Comparison of ENCODE assay signal across 1 cellular context in genomic region chr12:52925717-52926595, GRCh38.
TF ChIP-seq lines count a peak whose summit lies in the region.

No MANE protein-coding gene starts in this region.

TF ChIP-seq in HepG2, 621 proteins besides CTCF, POLR2A, EP300 and RAD21 (continued from another document and continues in another):
- peak; percentile 76; the same call in 1 of the 2 replicates for TF ChIP-seq SKIL (CRISPR knock-in tag; IDR thresholded peaks at IDR 0.05; ENCODE audit: borderline replicate concordance)
- no peak for TF ChIP-seq EHMT2 (IDR thresholded peaks at IDR 0.05; ENCODE audit: borderline replicate concordance, low read depth, low read length)
- no peak for TF ChIP-seq KAT2B (IDR thresholded peaks at IDR 0.05; ENCODE audit: borderline replicate concordance, low read depth, low read length)
- no peak for TF ChIP-seq MAFF (IDR thresholded peaks at IDR 0.05; ENCODE audit: low read depth, low read length)
- TF ChIP-seq ZNF333 (CRISPR knock-in tag; IDR thresholded peaks at IDR 0.05; ENCODE audit: borderline replicate concordance): no peak
- TF ChIP-seq ARID4A (CRISPR knock-in tag; IDR thresholded peaks at IDR 0.05; ENCODE audit: borderline replicate concordance): no peak
- TF ChIP-seq KDM5A (IDR thresholded peaks at IDR 0.05; ENCODE audit: borderline replicate concordance, low read length): no peak; the same call in 1 of the 2 replicates
- no peak for TF ChIP-seq ARNT2 (CRISPR knock-in tag; IDR thresholded peaks at IDR 0.05; ENCODE audit: low read depth)
- TF ChIP-seq, protein P1, sequence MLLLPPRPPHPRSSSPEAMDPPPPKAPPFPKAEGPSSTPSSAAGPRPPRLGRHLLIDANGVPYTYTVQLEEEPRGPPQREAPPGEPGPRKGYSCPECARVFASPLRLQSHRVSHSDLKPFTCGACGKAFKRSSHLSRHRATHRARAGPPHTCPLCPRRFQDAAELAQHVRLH (CRISPR knock-in tag; IDR thresholded peaks at IDR 0.05; ENCODE audit: borderline replicate concordance, low read depth): no peak
- TF ChIP-seq, protein P2, sequence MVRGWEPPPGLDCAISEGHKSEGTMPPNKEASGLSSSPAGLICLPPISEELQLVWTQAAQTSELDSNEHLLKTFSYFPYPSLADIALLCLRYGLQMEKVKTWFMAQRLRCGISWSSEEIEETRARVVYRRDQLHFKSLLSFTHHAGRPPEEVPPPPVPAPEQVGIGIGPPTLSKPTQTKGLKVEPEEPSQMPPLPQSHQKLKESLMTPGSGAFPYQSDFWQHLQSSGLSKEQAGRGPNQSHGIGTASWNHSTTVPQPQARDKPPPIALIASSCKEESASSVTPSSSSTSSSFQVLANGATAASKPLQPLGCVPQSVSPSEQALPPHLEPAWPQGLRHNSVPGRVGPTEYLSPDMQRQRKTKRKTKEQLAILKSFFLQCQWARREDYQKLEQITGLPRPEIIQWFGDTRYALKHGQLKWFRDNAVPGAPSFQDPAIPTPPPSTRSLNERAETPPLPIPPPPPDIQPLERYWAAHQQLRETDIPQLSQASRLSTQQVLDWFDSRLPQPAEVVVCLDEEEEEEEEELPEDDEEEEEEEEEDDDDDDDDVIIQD (CRISPR knock-in tag; IDR thresholded peaks at IDR 0.05; ENCODE audit: low read depth): no peak
- TF ChIP-seq FOXA1 (IDR thresholded peaks at IDR 0.05): no peak
- peak; percentile 65 for TF ChIP-seq FOXA1 (CRISPR knock-in tag; IDR thresholded peaks at IDR 0.05)
- TF ChIP-seq MTERF4 (CRISPR knock-in tag; IDR thresholded peaks at IDR 0.05): peak; percentile 43; the same call in 1 of the 2 replicates
- TF ChIP-seq NFYB (CRISPR knock-in tag; IDR thresholded peaks at IDR 0.05): no peak
- no peak for TF ChIP-seq SMAD9 (CRISPR knock-in tag; IDR thresholded peaks at IDR 0.05)
- peak; percentile 16; the same call in 1 of the 2 replicates for TF ChIP-seq KDM2A (CRISPR knock-in tag; IDR thresholded peaks at IDR 0.05; ENCODE audit: borderline replicate concordance, low read depth)
- 0 out of 2 replicates have a peak, but pooled peaks have one; percentile 15 for TF ChIP-seq PRDM10 (CRISPR knock-in tag; IDR thresholded peaks at IDR 0.05; ENCODE audit: low read depth)
- no peak for TF ChIP-seq SNAPC5 (CRISPR knock-in tag; IDR thresholded peaks at IDR 0.05; ENCODE audit: borderline replicate concordance)
- TF ChIP-seq MAFG (CRISPR knock-in tag; IDR thresholded peaks at IDR 0.05): no peak
- TF ChIP-seq ARID3A (IDR thresholded peaks at IDR 0.05; ENCODE audit: low read depth, low read length): no peak; the same call in 1 of the 2 replicates
- TF ChIP-seq KLF11 (CRISPR knock-in tag; IDR thresholded peaks at IDR 0.05): 0 out of 2 replicates have a peak, but pooled peaks have one; percentile 23
- no peak for TF ChIP-seq DNMT1 (CRISPR knock-in tag; IDR thresholded peaks at IDR 0.05)
- no peak for TF ChIP-seq ARNTL (CRISPR knock-in tag; IDR thresholded peaks at IDR 0.05)
- TF ChIP-seq ZFP91 (CRISPR knock-in tag; IDR thresholded peaks at IDR 0.05; ENCODE audit: borderline replicate concordance): 0 out of 2 replicates have a peak, but pooled peaks have one; percentile 36
- no peak for TF ChIP-seq JUND (CRISPR knock-in tag; IDR thresholded peaks at IDR 0.05)
- TF ChIP-seq, protein P3, sequence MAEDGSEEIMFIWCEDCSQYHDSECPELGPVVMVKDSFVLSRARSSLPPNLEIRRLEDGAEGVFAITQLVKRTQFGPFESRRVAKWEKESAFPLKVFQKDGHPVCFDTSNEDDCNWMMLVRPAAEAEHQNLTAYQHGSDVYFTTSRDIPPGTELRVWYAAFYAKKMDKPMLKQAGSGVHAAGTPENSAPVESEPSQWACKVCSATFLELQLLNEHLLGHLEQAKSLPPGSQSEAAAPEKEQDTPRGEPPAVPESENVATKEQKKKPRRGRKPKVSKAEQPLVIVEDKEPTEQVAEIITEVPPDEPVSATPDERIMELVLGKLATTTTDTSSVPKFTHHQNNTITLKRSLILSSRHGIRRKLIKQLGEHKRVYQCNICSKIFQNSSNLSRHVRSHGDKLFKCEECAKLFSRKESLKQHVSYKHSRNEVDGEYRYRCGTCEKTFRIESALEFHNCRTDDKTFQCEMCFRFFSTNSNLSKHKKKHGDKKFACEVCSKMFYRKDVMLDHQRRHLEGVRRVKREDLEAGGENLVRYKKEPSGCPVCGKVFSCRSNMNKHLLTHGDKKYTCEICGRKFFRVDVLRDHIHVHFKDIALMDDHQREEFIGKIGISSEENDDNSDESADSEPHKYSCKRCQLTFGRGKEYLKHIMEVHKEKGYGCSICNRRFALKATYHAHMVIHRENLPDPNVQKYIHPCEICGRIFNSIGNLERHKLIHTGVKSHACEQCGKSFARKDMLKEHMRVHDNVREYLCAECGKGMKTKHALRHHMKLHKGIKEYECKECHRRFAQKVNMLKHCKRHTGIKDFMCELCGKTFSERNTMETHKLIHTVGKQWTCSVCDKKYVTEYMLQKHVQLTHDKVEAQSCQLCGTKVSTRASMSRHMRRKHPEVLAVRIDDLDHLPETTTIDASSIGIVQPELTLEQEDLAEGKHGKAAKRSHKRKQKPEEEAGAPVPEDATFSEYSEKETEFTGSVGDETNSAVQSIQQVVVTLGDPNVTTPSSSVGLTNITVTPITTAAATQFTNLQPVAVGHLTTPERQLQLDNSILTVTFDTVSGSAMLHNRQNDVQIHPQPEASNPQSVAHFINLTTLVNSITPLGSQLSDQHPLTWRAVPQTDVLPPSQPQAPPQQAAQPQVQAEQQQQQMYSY (CRISPR knock-in tag; IDR thresholded peaks at IDR 0.05): peak; percentile 39; the same call in 1 of the 2 replicates
- peak; percentile 5 for TF ChIP-seq XRCC5 (optimal IDR thresholded peaks at IDR 0.05; ENCODE audit: low read length)
- TF ChIP-seq ZNF850 (CRISPR knock-in tag; conservative IDR thresholded peaks at IDR 0.05): no peak
- TF ChIP-seq ZNF615 (CRISPR knock-in tag; IDR thresholded peaks at IDR 0.05; ENCODE audit: borderline replicate concordance): no peak
- TF ChIP-seq, protein P4, sequence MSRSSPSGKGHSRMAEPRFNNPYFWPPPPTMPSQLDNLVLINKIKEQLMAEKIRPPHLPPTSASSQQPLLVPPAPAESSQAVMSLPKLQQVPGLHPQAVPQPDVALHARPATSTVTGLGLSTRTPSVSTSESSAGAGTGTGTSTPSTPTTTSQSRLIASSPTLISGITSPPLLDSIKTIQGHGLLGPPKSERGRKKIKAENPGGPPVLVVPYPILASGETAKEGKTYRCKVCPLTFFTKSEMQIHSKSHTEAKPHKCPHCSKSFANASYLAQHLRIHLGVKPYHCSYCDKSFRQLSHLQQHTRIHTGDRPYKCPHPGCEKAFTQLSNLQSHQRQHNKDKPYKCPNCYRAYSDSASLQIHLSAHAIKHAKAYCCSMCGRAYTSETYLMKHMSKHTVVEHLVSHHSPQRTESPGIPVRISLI (CRISPR knock-in tag; IDR thresholded peaks at IDR 0.05; ENCODE audit: borderline replicate concordance): peak; percentile 34; the same call in 1 of the 2 replicates
- no peak for TF ChIP-seq ZNF672 (CRISPR knock-in tag; IDR thresholded peaks at IDR 0.05)
- no peak for TF ChIP-seq RFXANK (CRISPR knock-in tag; IDR thresholded peaks at IDR 0.05)
- TF ChIP-seq SNRNP70 (IDR thresholded peaks at IDR 0.05; ENCODE audit: low read depth, low read length): no peak
